In genomic region chr13:94813920-94814500, GRCh38 we compare ENCODE assay signal across 13 cellular contexts.
DNase-seq lines count a peak whose midpoint lies in the region; ATAC-seq lines count a peak whose summit lies in the region.
"Had no signal": no experiment of that assay in that cellular context is flagged by ENCODE, and none has a peak within 500 bp of the region (broad histone marks: within the 10 kb centered on the region; RNA-seq: fewer than 3 reads in every experiment).

No MANE protein-coding gene starts in this region.

- peak; percentile 33 for DNase-seq in SHP77 treated with DMSO at 0.1 percent for 48 hours (lab: John Stamatoyannopoulos, UW)
- no peak for DNase-seq in activated T-cell treated with anti-CD3 and anti-CD28 coated beads, Interleukin-2, amount 50 U/mL, for 48 hours
- DNase-seq in NCI-H748 treated with DMSO at 0.1 percent for 48 hours (lab: John Stamatoyannopoulos, UW), result no peak
- no peak for DNase-seq in natural killer cell treated with Interleukin-12 subunit alpha and Interleukin-12 subunit beta and Interleukin-15 and Interleukin-18, amount 100 ng/mL, for 72 hours (ENCODE audit: low spot score)
- no peak for DNase-seq in SKM-1 (lab: John Stamatoyannopoulos, UW; ENCODE audit: unreplicated experiment)
- DNase-seq: activated CD8-positive, alpha-beta memory T cell treated with anti-CD3 and anti-CD28 coated beads, Interleukin-2, amount 50 U/mL, for 48 hours; effector memory CD8-positive, alpha-beta T cell; heart right ventricle; NCI-H1048; PC-3 had no signal

- no peaks in the 10 kb centered on the region for H3K36me3 Mint-ChIP-seq in natural killer cell treated with Interleukin-12 subunit alpha and Interleukin-12 subunit beta and Interleukin-15 and Interleukin-18, amount 100 ng/mL, for 72 hours

- H3K27ac Mint-ChIP-seq in natural killer cell treated with Interleukin-12 subunit alpha and Interleukin-12 subunit beta and Interleukin-15 and Interleukin-18, amount 100 ng/mL, for 72 hours, result no peak overlapping the region
- H3K27ac Mint-ChIP-seq: effector memory CD8-positive, alpha-beta T cell had no signal

- no peaks in the 10 kb centered on the region for H3K4me1 Mint-ChIP-seq in natural killer cell treated with Interleukin-12 subunit alpha and Interleukin-12 subunit beta and Interleukin-15 and Interleukin-18, amount 100 ng/mL, for 72 hours (ENCODE audit: low read depth in 2 of 2)

- ATAC-seq in GM18907 (IDR thresholded peaks at IDR 0.05; ENCODE audit: unreplicated experiment) (peak; percentile 99), GM21576 (IDR thresholded peaks at IDR 0.05; ENCODE audit: unreplicated experiment) (peak; percentile 87), HG03108 (IDR thresholded peaks at IDR 0.05; ENCODE audit: unreplicated experiment) (peak; percentile 78)
- no peak for ATAC-seq in natural killer cell treated with Interleukin-12 subunit alpha and Interleukin-12 subunit beta and Interleukin-15 and Interleukin-18, amount 100 ng/mL, for 72 hours
- ATAC-seq: effector memory CD8-positive, alpha-beta T cell; heart right ventricle; PC-3 had no signal

- H3K4me3 Mint-ChIP-seq in natural killer cell treated with Interleukin-12 subunit alpha and Interleukin-12 subunit beta and Interleukin-15 and Interleukin-18, amount 100 ng/mL, for 72 hours, result no peak overlapping the region
- H3K4me3 Mint-ChIP-seq: effector memory CD8-positive, alpha-beta T cell had no signal

- H3K9me3 Mint-ChIP-seq in natural killer cell treated with Interleukin-12 subunit alpha and Interleukin-12 subunit beta and Interleukin-15 and Interleukin-18, amount 100 ng/mL, for 72 hours, result no peaks in the 10 kb centered on the region

- H3K27me3 Mint-ChIP-seq in natural killer cell treated with Interleukin-12 subunit alpha and Interleukin-12 subunit beta and Interleukin-15 and Interleukin-18, amount 100 ng/mL, for 72 hours, result peaks cover 0 to 3% of the 10 kb centered on the region in 2 donors

Comparison
In these comparisons a context has a peak if more than half of its experiments do, and no peak if none do; other contexts are left out.
1. ATAC-seq: peak in GM18907 (single experiment), GM21576 (single experiment) and HG03108 (single experiment); none in natural killer cell treated with Interleukin-12 subunit alpha and Interleukin-12 subunit beta and Interleukin-15 and Interleukin-18, amount 100 ng/mL, for 72 hours (0 of 2).